Comparison of ENCODE assay signal across 1 cellular context in the genomic region with DNA sequence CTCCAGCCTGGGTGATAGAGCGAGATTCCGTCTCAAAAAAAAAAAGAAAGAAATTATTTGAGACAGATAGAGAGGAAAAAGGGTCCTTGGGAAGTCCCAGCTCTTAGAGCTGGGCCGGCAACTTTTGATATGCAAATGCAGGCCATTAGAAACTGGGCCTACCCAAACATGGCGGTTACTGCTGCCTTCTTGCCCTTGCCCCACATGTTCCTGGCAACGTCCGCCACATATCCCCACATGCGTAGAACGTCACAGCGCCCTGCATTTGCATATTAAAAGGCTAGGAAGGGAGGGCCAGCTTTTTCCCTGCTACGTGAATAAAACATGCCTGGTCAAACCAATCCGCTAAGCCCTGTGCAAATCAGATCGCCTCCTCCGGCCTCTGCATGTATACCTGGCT.
TF ChIP-seq lines count a peak whose summit lies in the region.

No MANE protein-coding gene starts in this region.

TF ChIP-seq in GM23338, 12 proteins besides CTCF, POLR2A, EP300 and RAD21 (continued from another document):
- TF ChIP-seq CREB1 (CRISPR knock-in tag; IDR thresholded peaks at IDR 0.05; ENCODE audit: low read depth) (no peak), JUNB (IDR thresholded peaks at IDR 0.05; ENCODE audit: unreplicated experiment) (no peak)
